ENCODE assay signal across 9 cellular contexts in genomic region chr10:80144302-80145131, GRCh38. TPM values are rescaled to one million over a fixed set of nuclear protein-coding genes. Genes with fewer than 3 reads are reported as not detected.
DNase-seq lines count a peak whose midpoint lies in the region; ATAC-seq and TF ChIP-seq lines count a peak whose summit lies in the region.
"Had no signal": no experiment of that assay in that cellular context is flagged by ENCODE, and none has a peak within 500 bp of the region (broad histone marks: within the 10 kb centered on the region; RNA-seq: fewer than 3 reads in every experiment).

No MANE protein-coding gene starts in this region.

- peaks cover 9 to 10% of the 10 kb centered on the region in 2 donors for H3K27me3 Mint-ChIP-seq in natural killer cell treated with Interleukin-12 subunit alpha and Interleukin-12 subunit beta and Interleukin-15 and Interleukin-18, amount 100 ng/mL, for 72 hours

- H3K4me3 ChIP-seq in A673 (ENCODE audit: low read depth, low read length, poor library complexity, severe bottlenecking): peak overlapping the region; percentile 20
- H3K4me3 ChIP-seq in SK-N-MC: peak overlapping the region; percentile 9; the same call in 1 of the 2 replicates
- H3K4me3 ChIP-seq in breast epithelium: peak overlapping the region in 2 of 3 donors; percentile 30 to 44
- H3K4me3 ChIP-seq: ovary had no signal

- peak overlapping the region; percentile 66 for H3K4me3 Mint-ChIP-seq in natural killer cell treated with Interleukin-12 subunit alpha and Interleukin-12 subunit beta and Interleukin-15 and Interleukin-18, amount 100 ng/mL, for 72 hours

- peak overlapping the region in 1 of 2 donors; percentile 70 for H3K27ac Mint-ChIP-seq in natural killer cell treated with Interleukin-12 subunit alpha and Interleukin-12 subunit beta and Interleukin-15 and Interleukin-18, amount 100 ng/mL, for 72 hours

- H3K9me3 ChIP-seq in A673 (ENCODE audit: low read depth, low read length, poor library complexity, severe bottlenecking): no peaks in the 10 kb centered on the region
- no peaks in the 10 kb centered on the region for H3K9me3 ChIP-seq in SK-N-MC (ENCODE audit: low read depth, low read length)
- H3K9me3 ChIP-seq in breast epithelium: peaks cover 5 to 10% of the 10 kb centered on the region in 2 donors
- H3K9me3 ChIP-seq: ovary had no signal

- TF ChIP-seq CTCF in A673 (conservative IDR thresholded peaks at IDR 0.05; ENCODE audit: low read depth, low read length) (no peak), breast epithelium (IDR thresholded peaks at IDR 0.05) (no peak)

- no peak overlapping the region for H3K9ac ChIP-seq in SK-N-MC (ENCODE audit: insufficient read length)

- H3K4me1 Mint-ChIP-seq in natural killer cell treated with Interleukin-12 subunit alpha and Interleukin-12 subunit beta and Interleukin-15 and Interleukin-18, amount 100 ng/mL, for 72 hours (ENCODE audit: low read depth in 2 of 2): peaks cover 12 to 16% of the 10 kb centered on the region in 2 donors

- peaks cover 4% of the 10 kb centered on the region for H3K36me3 ChIP-seq in A673 (ENCODE audit: insufficient read depth, low read length, poor library complexity, severe bottlenecking)
- H3K36me3 ChIP-seq in SK-N-MC (ENCODE audit: insufficient read depth, low read length): no peaks in the 10 kb centered on the region
- H3K36me3 ChIP-seq in breast epithelium: no peaks in the 10 kb centered on the region
- H3K36me3 ChIP-seq: ovary had no signal

- H3K27ac ChIP-seq in A673 (ENCODE audit: low read depth, low read length, poor library complexity, severe bottlenecking): no peak overlapping the region
- H3K27ac ChIP-seq in SK-N-MC: no peak overlapping the region
- H3K27ac ChIP-seq in breast epithelium: peak overlapping the region; percentile 33 to 58
- H3K27ac ChIP-seq: ovary had no signal

- peaks cover 3% of the 10 kb centered on the region for H3K36me3 Mint-ChIP-seq in natural killer cell treated with Interleukin-12 subunit alpha and Interleukin-12 subunit beta and Interleukin-15 and Interleukin-18, amount 100 ng/mL, for 72 hours

- no peak for TF ChIP-seq POLR2A in breast epithelium (IDR thresholded peaks at IDR 0.05)

- peak; percentile 63 for ATAC-seq in GM19395 (IDR thresholded peaks at IDR 0.05; ENCODE audit: unreplicated experiment)
- ATAC-seq in HG03342 (IDR thresholded peaks at IDR 0.05; ENCODE audit: unreplicated experiment): peak; percentile 60
- ATAC-seq in natural killer cell treated with Interleukin-12 subunit alpha and Interleukin-12 subunit beta and Interleukin-15 and Interleukin-18, amount 100 ng/mL, for 72 hours: peak; percentile 51 to 63
- ATAC-seq in GM18517 (IDR thresholded peaks at IDR 0.05; ENCODE audit: unreplicated experiment): no peak

- H3K27me3 ChIP-seq in A673 (replicated peaks; ENCODE audit: insufficient read depth, low read depth, low read length, poor library complexity) (no peaks in the 10 kb centered on the region), breast epithelium (no peaks in the 10 kb centered on the region)
- H3K27me3 ChIP-seq: ovary had no signal

- POLR2A ChIA-PET in A673 (lab: Charles Lee; ENCODE audit: low non-redundant PET): interaction anchor here (0.5 to 0.7 kb wide), 2 partner anchors 61 to 78 kb away, joined by 3 to 4 read pairs; no protein-coding TSS in a partner anchor

- no peaks in the 10 kb centered on the region for H3K9me3 Mint-ChIP-seq in natural killer cell treated with Interleukin-12 subunit alpha and Interleukin-12 subunit beta and Interleukin-15 and Interleukin-18, amount 100 ng/mL, for 72 hours

- intact Hi-C loops in A673 (cut with micrococcal nuclease; ENCODE audit: unreplicated experiment): no loop called here
- intact Hi-C loops in breast epithelium (cut with DNase I; ENCODE audit: low total_unique reads): loop anchor here (5.0 kb wide), 1 partner anchor 73 kb away; no protein-coding TSS in a partner anchor

- no TSS peak for BruUV-seq in A673 (replicated peaks; lab: Mats Ljungman, UMichigan)

- CTCF ChIA-PET in A673 (lab: Charles Lee): interaction anchor here (0.6 to 1.7 kb wide), 9 partner anchors 9 to 827 kb away, joined by 3 to 22 read pairs (median 4); no protein-coding TSS in a partner anchor

- DNase-seq in A673 (ENCODE audit: low spot score) (no peak), SK-N-MC (ENCODE audit: low read depth, low spot score) (no peak), breast epithelium (ENCODE audit: low spot score in 2 of 2) (no peak), MV-4-11 (lab: John Stamatoyannopoulos, UW) (no peak)
- DNase-seq in natural killer cell treated with Interleukin-12 subunit alpha and Interleukin-12 subunit beta and Interleukin-15 and Interleukin-18, amount 100 ng/mL, for 72 hours (ENCODE audit: low spot score): no peak

- H3K4me1 ChIP-seq in A673 (ENCODE audit: insufficient read depth, low read length, poor library complexity, severe bottlenecking) (peaks cover 8% of the 10 kb centered on the region), breast epithelium (peaks cover 0 to 11% of the 10 kb centered on the region in 2 donors)

RNA-seq across cellular contexts. Expression of gene PLAC9, which starts 12.0 kb away (rescaled TPM):
- total RNA-seq in A673 (2021): not detected in 2 replicates
- total RNA-seq in breast epithelium: 10 to 100 TPM in 2 of 3 donors, 1 to 10 TPM in 1; 7.5 to 66.2 (median 13.4) TPM
- total RNA-seq in natural killer cell treated with Interleukin-12 subunit alpha and Interleukin-12 subunit beta and Interleukin-15 and Interleukin-18, amount 100 ng/mL, for 72 hours: not detected

Comparison
In these comparisons a context has a peak if more than half of its experiments do, and no peak if none do; other contexts are left out.
1. H3K27ac ChIP-seq: peak in breast epithelium (2 of 2); none in A673 (single experiment) and SK-N-MC (single experiment).
2. Peak in every context shown above with its lines, with median percentiles within 50 percentile points of each other: H3K4me3 ChIP-seq.